Comparison of ENCODE assay signal across 8 cellular contexts in genomic region chr10:73931767-73932624, GRCh38. TPM values are rescaled to one million over a fixed set of nuclear protein-coding genes. Genes with fewer than 3 reads are reported as not detected.
DNase-seq lines count a peak whose midpoint lies in the region; ATAC-seq and TF ChIP-seq lines count a peak whose summit lies in the region.

No MANE protein-coding gene starts in this region.

- peaks cover 16% of the 10 kb centered on the region for H3K4me1 ChIP-seq in Loucy (ENCODE audit: insufficient read depth, low read length, poor library complexity, severe bottlenecking)

- H3K36me3 ChIP-seq in Loucy (ENCODE audit: insufficient read depth, low read length) = no peaks in the 10 kb centered on the region

- no peaks in the 10 kb centered on the region for H3F3A ChIP-seq in Loucy (ENCODE audit: low read depth)

- peak overlapping the region; percentile 49 for H3K4me2 ChIP-seq in Loucy (ENCODE audit: low read depth, low read length, poor library complexity, severe bottlenecking)

- H3K27me3 ChIP-seq in Loucy (ENCODE audit: insufficient read depth, low read length, poor library complexity, severe bottlenecking) = no peaks in the 10 kb centered on the region

- peak overlapping the region; percentile 36 for H3K4me3 ChIP-seq in Loucy (ENCODE audit: low read length, poor library complexity, severe bottlenecking)

- TF ChIP-seq CTCF in Loucy (conservative IDR thresholded peaks at IDR 0.05; ENCODE audit: low read length) = no peak

- peaks cover 14% of the 10 kb centered on the region for H3K4me1 Mint-ChIP-seq in activated T-helper 17 cell treated with anti-CD3 and anti-CD28 coated beads, Interleukin-2, amount 50 U/mL, for 72 hours

- H3K4me3 Mint-ChIP-seq in activated T-helper 17 cell treated with anti-CD3 and anti-CD28 coated beads, Interleukin-2, amount 50 U/mL, for 72 hours = peak overlapping the region; percentile 55

- H3K27ac Mint-ChIP-seq in activated T-helper 17 cell treated with anti-CD3 and anti-CD28 coated beads, Interleukin-2, amount 50 U/mL, for 72 hours = peak overlapping the region; percentile 62

- no peaks in the 10 kb centered on the region for H4K20me1 ChIP-seq in Loucy (ENCODE audit: insufficient read depth, low read length, poor library complexity, severe bottlenecking)

- no peak overlapping the region for H3K9ac ChIP-seq in Loucy (ENCODE audit: low read depth, low read length, poor library complexity, severe bottlenecking)

- no peaks in the 10 kb centered on the region for H3K9me3 Mint-ChIP-seq in activated T-helper 17 cell treated with anti-CD3 and anti-CD28 coated beads, Interleukin-2, amount 50 U/mL, for 72 hours

- 0 out of 2 replicates have a peak overlapping the region, but pooled peaks have one; percentile 34 for H2AFZ ChIP-seq in Loucy (ENCODE audit: low read length)

- peak; percentile 53 for DNase-seq in activated gamma-delta T cell treated with Interleukin-2 at 50 U/mL for 16 hours
- DNase-seq in activated gamma-delta T cell (lab: John Stamatoyannopoulos, UW) = no peak
- DNase-seq in mucosa of gallbladder (ENCODE audit: low spot score) = peak; percentile 57
- DNase-seq in MV-4-11 (lab: John Stamatoyannopoulos, UW) = no peak
- DNase-seq in NCI-H446 treated with DMSO at 0.1 percent for 48 hours (lab: John Stamatoyannopoulos, UW) = no peak

- H3K79me2 ChIP-seq in Loucy (ENCODE audit: insufficient read depth, low read length) = no peaks in the 10 kb centered on the region

- H3K36me3 Mint-ChIP-seq in activated T-helper 17 cell treated with anti-CD3 and anti-CD28 coated beads, Interleukin-2, amount 50 U/mL, for 72 hours (ENCODE audit: low read depth) = no peaks in the 10 kb centered on the region

- no peaks in the 10 kb centered on the region for H3K9me2 ChIP-seq in Loucy (replicated peaks; ENCODE audit: low read depth, low read length)

- peak; percentile 97 for ATAC-seq in activated T-helper 17 cell treated with anti-CD3 and anti-CD28 coated beads, Interleukin-2, amount 50 U/mL, for 72 hours (replicated peaks)
- ATAC-seq in HG03521 (IDR thresholded peaks at IDR 0.05; ENCODE audit: unreplicated experiment) = no peak

- H3K27me3 Mint-ChIP-seq in activated T-helper 17 cell treated with anti-CD3 and anti-CD28 coated beads, Interleukin-2, amount 50 U/mL, for 72 hours = no peaks in the 10 kb centered on the region

- no peaks in the 10 kb centered on the region for H3K9me3 ChIP-seq in Loucy (ENCODE audit: insufficient read depth, low read depth, low read length)

RNA-seq across cellular contexts. Expression of gene PLAU, which starts 21.1 kb away (rescaled TPM):
- under 1 TPM; 0.37 to 0.67 TPM for total RNA-seq in activated T-helper 17 cell treated with anti-CD3 and anti-CD28 coated beads, Interleukin-2, amount 50 U/mL, for 72 hours
- total RNA-seq in mucosa of gallbladder = 15.5 TPM

RNA-seq across cellular contexts. Expression of gene CAMK2G, which starts 57.6 kb away (rescaled TPM):
- total RNA-seq in activated T-helper 17 cell treated with anti-CD3 and anti-CD28 coated beads, Interleukin-2, amount 50 U/mL, for 72 hours = 10 to 100 TPM; 19.5 to 23.2 TPM
- 43.7 TPM for total RNA-seq in mucosa of gallbladder

Comparison
In these comparisons a context has a peak if more than half of its experiments do, and no peak if none do; other contexts are left out.
1. DNase-seq: peak in activated gamma-delta T cell treated with Interleukin-2 at 50 U/mL for 16 hours (single experiment) and mucosa of gallbladder (single experiment); none in activated gamma-delta T cell (single experiment), MV-4-11 (single experiment) and NCI-H446 treated with DMSO at 0.1 percent for 48 hours (single experiment).